ENCODE assay signal across 21 cellular contexts in genomic region chr6:19736066-19736465, GRCh38.
DNase-seq lines count a peak whose midpoint lies in the region; ATAC-seq lines count a peak whose summit lies in the region.
"Had no signal": no experiment of that assay in that cellular context is flagged by ENCODE, and none has a peak within 500 bp of the region (broad histone marks: within the 10 kb centered on the region; RNA-seq: fewer than 3 reads in every experiment).

No MANE protein-coding gene starts in this region.

- DNase-seq in DMS153 (lab: John Stamatoyannopoulos, UW) (peak; percentile 34), DMS153 treated with DMSO at 0.1 percent for 48 hours (lab: John Stamatoyannopoulos, UW; ENCODE audit: unreplicated experiment) (no peak), NCI-H146 (lab: John Stamatoyannopoulos, UW) (peak; percentile 68), NCI-H69 (lab: John Stamatoyannopoulos, UW) (peak; percentile 96), HuH-7.5 (ENCODE audit: low spot score) (no peak)
- no peak for DNase-seq in stimulated activated CD4-positive, alpha-beta T cell treated with anti-CD3 and anti-CD28 coated beads, Interleukin-4, amount 100 ng/mL, for 1 hour
- DNase-seq: activated CD4-positive, alpha-beta T cell treated with anti-CD3 and anti-CD28 coated beads for 36 hours; activated gamma-delta T cell; activated naive CD8-positive, alpha-beta T cell treated with anti-CD3 and anti-CD28 coated beads, Interleukin-2, amount 50 U/mL, for 24 hours; CD4-positive, alpha-beta T cell; GDM1; head of caudate nucleus; HFFc6; NCI-H2171 treated with DMSO at 0.1 percent for 48 hours; NK-92 treated with Interleukin-12 subunit alpha and Interleukin-12 subunit beta, amount 100 ng/mL, for 24 hours; SHP77 treated with DMSO at 0.1 percent for 48 hours; stimulated activated CD8-positive, alpha-beta memory T cell treated with anti-CD3 and anti-CD28 coated beads, Interleukin-4, amount 100 ng/mL, for 48 hours; stomach; T-cell had no signal

- ATAC-seq in esophagus mucosa (peak; percentile 55), HG03439 (IDR thresholded peaks at IDR 0.05; ENCODE audit: unreplicated experiment) (no peak)
- ATAC-seq: activated CD4-positive, alpha-beta T cell treated with anti-CD3 and anti-CD28 coated beads for 36 hours; activated naive CD8-positive, alpha-beta T cell treated with anti-CD3 and anti-CD28 coated beads, Interleukin-2, amount 50 U/mL, for 24 hours; T-cell had no signal

Comparison
In these comparisons a context has a peak if more than half of its experiments do, and no peak if none do; other contexts are left out.
1. DNase-seq: peak in DMS153 (single experiment), NCI-H146 (single experiment) and NCI-H69 (single experiment); none in DMS153 treated with DMSO at 0.1 percent for 48 hours (single experiment), HuH-7.5 (single experiment) and stimulated activated CD4-positive, alpha-beta T cell treated with anti-CD3 and anti-CD28 coated beads, Interleukin-4, amount 100 ng/mL, for 1 hour (single experiment).